In genomic region chr15:63294354-63294753, GRCh38 we compare ENCODE assay signal across 31 cellular contexts.
"Had no signal": no experiment of that assay in that cellular context is flagged by ENCODE, and none has a peak within 500 bp of the region (broad histone marks: within the 10 kb centered on the region; RNA-seq: fewer than 3 reads in every experiment).

No MANE protein-coding gene starts in this region.

- H3K4me1 ChIP-seq: SJCRH30 had no signal

- H3K4me1 Mint-ChIP-seq: activated CD4-positive, alpha-beta T cell treated with anti-CD3 and anti-CD28 coated beads for 36 hours had no signal

- H3K27me3 ChIP-seq: adrenal gland, MG63, SJCRH30 had no signal

- H3K9me3 ChIP-seq: adrenal gland, MG63, SJCRH30, SK-N-SH had no signal

- H3K9me3 Mint-ChIP-seq: activated CD4-positive, alpha-beta memory T cell treated with anti-CD3 and anti-CD28 coated beads, Interleukin-2, amount 10 ng/mL, durations not matched to agents 7 days and 5 days; activated naive CD8-positive, alpha-beta T cell treated with anti-CD3 and anti-CD28 coated beads, Interleukin-2, amount 10 ng/mL, durations not matched to agents 7 days and 5 days; activated T-helper 17 cell treated with anti-CD3 and anti-CD28 coated beads, Interleukin-2, amount 50 U/mL, for 72 hours had no signal

- H3K27ac Mint-ChIP-seq: activated CD4-positive, alpha-beta memory T cell treated with anti-CD3 and anti-CD28 coated beads, Interleukin-2, amount 10 ng/mL, durations not matched to agents 7 days and 5 days; activated CD4-positive, alpha-beta T cell treated with anti-CD3 and anti-CD28 coated beads for 36 hours; activated naive CD8-positive, alpha-beta T cell treated with anti-CD3 and anti-CD28 coated beads, Interleukin-2, amount 10 ng/mL, durations not matched to agents 7 days and 5 days; activated T-helper 17 cell treated with anti-CD3 and anti-CD28 coated beads, Interleukin-2, amount 50 U/mL, for 72 hours had no signal

- DNase-seq: activated CD4-positive, alpha-beta memory T cell treated with anti-CD3 and anti-CD28 coated beads, Interleukin-2, amount 10 ng/mL, durations not matched to agents 7 days and 5 days; activated CD4-positive, alpha-beta T cell treated with anti-CD3 and anti-CD28 coated beads for 36 hours; activated CD4-positive, alpha-beta T cell treated with anti-CD3 and anti-CD28 coated beads, Interleukin-2, amount 50 U/mL, for 1 hour; activated gamma-delta T cell treated with Interleukin-2 at 50 U/mL for 16 hours; activated naive CD4-positive, alpha-beta T cell treated with anti-CD3 and anti-CD28 coated beads, Interleukin-2, amount 50 U/mL, for 16 hours; activated naive CD8-positive, alpha-beta T cell treated with anti-CD3 and anti-CD28 coated beads, Interleukin-2, amount 10 ng/mL, durations not matched to agents 7 days and 5 days; activated T-cell treated with anti-CD3 and anti-CD28 coated beads for 4 hours; activated T-cell treated with anti-CD3 and anti-CD28 coated beads, Interleukin-2, amount 50 U/mL, for 48 hours; adrenal gland; anterior cingulate cortex; MG63; MV-4-11; NCI-H1092 treated with DMSO at 0.1 percent for 48 hours; NCI-H1417 treated with DMSO at 0.1 percent for 48 hours; NCI-H187; NCI-H2081 treated with DMSO at 0.1 percent for 48 hours; NCI-H2171; NCI-H345; NCI-H510A treated with DMSO at 0.1 percent for 48 hours; NCI-H69; NK-92 treated with Interleukin-12 subunit alpha and Interleukin-12 subunit beta, amount 100 ng/mL, for 24 hours; OCI-M1; Right ventricle myocardium superior; SJCRH30; SK-N-SH; T-helper 1 cell; WERI-Rb-1 had no signal

- H3K4me3 Mint-ChIP-seq: activated CD4-positive, alpha-beta memory T cell treated with anti-CD3 and anti-CD28 coated beads, Interleukin-2, amount 10 ng/mL, durations not matched to agents 7 days and 5 days; activated CD4-positive, alpha-beta T cell treated with anti-CD3 and anti-CD28 coated beads for 36 hours; activated naive CD8-positive, alpha-beta T cell treated with anti-CD3 and anti-CD28 coated beads, Interleukin-2, amount 10 ng/mL, durations not matched to agents 7 days and 5 days; activated T-helper 17 cell treated with anti-CD3 and anti-CD28 coated beads, Interleukin-2, amount 50 U/mL, for 72 hours had no signal

- H3K27ac ChIP-seq: adrenal gland, KMS-11, RWPE1, SJCRH30, WERI-Rb-1 had no signal

- H3K4me3 ChIP-seq: adrenal gland, MG63, SJCRH30 had no signal

- H3K27me3 Mint-ChIP-seq: activated CD4-positive, alpha-beta memory T cell treated with anti-CD3 and anti-CD28 coated beads, Interleukin-2, amount 10 ng/mL, durations not matched to agents 7 days and 5 days; activated CD4-positive, alpha-beta T cell treated with anti-CD3 and anti-CD28 coated beads for 36 hours; activated naive CD8-positive, alpha-beta T cell treated with anti-CD3 and anti-CD28 coated beads, Interleukin-2, amount 10 ng/mL, durations not matched to agents 7 days and 5 days; activated T-helper 17 cell treated with anti-CD3 and anti-CD28 coated beads, Interleukin-2, amount 50 U/mL, for 72 hours had no signal

- ATAC-seq: activated CD4-positive, alpha-beta T cell treated with anti-CD3 and anti-CD28 coated beads for 36 hours; activated T-helper 17 cell treated with anti-CD3 and anti-CD28 coated beads, Interleukin-2, amount 50 U/mL, for 72 hours; Panc1 had no signal

- H3K36me3 ChIP-seq: MG63, WERI-Rb-1 had no signal
